Comparison of ENCODE assay signal across 35 cellular contexts in the genomic region with DNA sequence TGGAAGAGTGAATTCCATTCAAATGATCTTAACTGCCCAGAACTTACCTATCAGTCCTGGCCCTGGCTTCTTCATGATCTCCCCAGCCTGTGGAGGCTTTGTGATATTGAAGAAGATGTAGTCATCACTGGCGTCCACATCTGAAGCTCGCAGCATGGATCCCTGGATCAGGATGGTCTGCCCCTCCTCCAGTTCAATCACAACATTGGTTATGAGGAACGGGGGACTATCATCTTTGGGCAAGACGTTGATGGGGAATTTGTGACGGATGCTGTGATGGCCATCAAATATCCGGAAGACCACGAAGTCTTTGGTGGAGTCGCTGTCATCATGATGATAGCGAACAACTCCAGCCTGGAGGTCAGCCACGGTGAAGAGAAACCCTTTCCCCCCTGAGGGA.
"Had no signal": no experiment of that assay in that cellular context is flagged by ENCODE, and none has a peak within 500 bp of the region (broad histone marks: within the 10 kb centered on the region; RNA-seq: fewer than 3 reads in every experiment).

No MANE protein-coding gene starts in this region.

- H3K9ac ChIP-seq: KMS-11 had no signal

- H3K4me2 ChIP-seq: KMS-11 had no signal

- DNase-seq: Karpas-422, Kasumi-1, MG63, MM.1S, MV-4-11, NCI-H1048, NCI-H1092, NCI-H1092 treated with DMSO at 0.1 percent for 48 hours, NCI-H1105, NCI-H1105 treated with DMSO at 0.1 percent for 48 hours, NCI-H1417, NCI-H1417 treated with DMSO at 0.1 percent for 48 hours, NCI-H1436, NCI-H1436 treated with DMSO at 0.1 percent for 48 hours, NCI-H146, NCI-H1694, NCI-H1694 treated with DMSO at 0.1 percent for 48 hours, NCI-H187, NCI-H187 treated with DMSO at 0.1 percent for 48 hours, NCI-H1930, NCI-H2029, NCI-H2029 treated with DMSO at 0.1 percent for 48 hours, NCI-H2081, NCI-H2081 treated with DMSO at 0.1 percent for 48 hours, NCI-H2107, NCI-H2171, NCI-H2171 treated with DMSO at 0.1 percent for 48 hours, NCI-H2227 treated with DMSO at 0.1 percent for 48 hours, NCI-H226, NCI-H345, NCI-H446, NCI-H446 treated with DMSO at 0.1 percent for 48 hours, NCI-H510A, NCI-H510A treated with DMSO at 0.1 percent for 48 hours had no signal

- H3K4me3 ChIP-seq: MG63 had no signal

- H3K36me3 ChIP-seq: MG63 had no signal

- H3K27ac ChIP-seq: KMS-11 had no signal
